18 cellular contexts compared by ENCODE assay signal in genomic region chr20:62778058-62778457, GRCh38.
"Had no signal": no experiment of that assay in that cellular context is flagged by ENCODE, and none has a peak within 500 bp of the region (broad histone marks: within the 10 kb centered on the region; RNA-seq: fewer than 3 reads in every experiment).

No MANE protein-coding gene starts in this region.

- H3K4me3 ChIP-seq: ascending aorta, breast epithelium, esophagus squamous epithelium, left lung, tibial artery had no signal

- DNase-seq: activated effector memory CD4-positive, alpha-beta T cell treated with anti-CD3 and anti-CD28 coated beads, Interleukin-2, amount 50 U/mL, for 16 hours; activated naive CD8-positive, alpha-beta T cell treated with anti-CD3 and anti-CD28 coated beads, Interleukin-2, amount 50 U/mL, for 24 hours; effector CD8-positive, alpha-beta T cell; esophagus squamous epithelium; hypothalamus; kidney; left lung; mammary epithelial cell; nucleus accumbens; posterior cingulate gyrus; retina; stimulated activated CD4-positive, alpha-beta T cell treated with anti-CD3 and anti-CD28 coated beads, Interleukin-2, amount 100 ng/mL, for 48 hours; stimulated activated naive B cell treated with anti-CD40 and anti-IgM and Interleukin-4, amounts not matched to agents 10 μg/mL and 1 μg/mL and 100 μg/mL, for 72 hours; T1000; tibial artery had no signal

- ATAC-seq: activated naive CD8-positive, alpha-beta T cell treated with anti-CD3 and anti-CD28 coated beads, Interleukin-2, amount 50 U/mL, for 24 hours; left lung had no signal

- H3K27me3 Mint-ChIP-seq: activated naive CD8-positive, alpha-beta T cell treated with anti-CD3 and anti-CD28 coated beads, Interleukin-2, amount 50 U/mL, for 24 hours; stimulated activated naive B cell treated with anti-CD40 and anti-IgM and Interleukin-4, amounts not matched to agents 10 μg/mL and 1 μg/mL and 100 μg/mL, for 72 hours had no signal

- H3K4me1 ChIP-seq: breast epithelium, tibial artery had no signal

- H3K36me3 ChIP-seq: ascending aorta, breast epithelium, esophagus squamous epithelium, left lung, tibial artery had no signal

- H3K9me3 Mint-ChIP-seq: activated naive CD8-positive, alpha-beta T cell treated with anti-CD3 and anti-CD28 coated beads, Interleukin-2, amount 50 U/mL, for 24 hours had no signal

- H3K9me3 ChIP-seq: ascending aorta, breast epithelium, esophagus squamous epithelium, left lung, tibial artery had no signal

- H3K27ac ChIP-seq: ascending aorta, breast epithelium, esophagus squamous epithelium, tibial artery, VCaP had no signal

- H3K27me3 ChIP-seq: ascending aorta had no signal

- H3K4me3 Mint-ChIP-seq: activated naive CD8-positive, alpha-beta T cell treated with anti-CD3 and anti-CD28 coated beads, Interleukin-2, amount 50 U/mL, for 24 hours; stimulated activated naive B cell treated with anti-CD40 and anti-IgM and Interleukin-4, amounts not matched to agents 10 μg/mL and 1 μg/mL and 100 μg/mL, for 72 hours had no signal
